In the genomic region with DNA sequence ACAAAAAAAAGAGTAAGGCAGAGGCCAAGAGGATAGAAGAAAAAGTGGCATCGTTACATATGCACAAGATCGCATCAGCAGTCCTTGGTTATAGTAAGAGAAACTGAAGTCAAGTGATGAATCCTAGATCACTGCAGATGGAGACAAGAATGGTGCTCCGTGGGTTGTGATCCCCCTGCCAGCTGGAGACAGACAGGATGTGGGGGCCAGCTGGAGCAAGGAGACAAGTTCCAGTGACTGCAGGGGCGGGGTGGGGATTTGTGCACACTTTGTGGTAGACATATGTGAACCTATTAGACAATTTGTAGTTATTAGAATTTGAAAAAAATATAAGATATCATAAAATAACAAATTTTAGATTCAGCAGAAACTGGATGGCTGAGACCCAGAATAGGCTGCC, we compare ENCODE assay signal across 3 cellular contexts.
"Had no signal": no experiment of that assay in that cellular context is flagged by ENCODE, and none has a peak within 500 bp of the region (broad histone marks: within the 10 kb centered on the region; RNA-seq: fewer than 3 reads in every experiment).

No MANE protein-coding gene starts in this region.

- DNase-seq: GDM1, GF-D8 had no signal

- H3K4me3 ChIP-seq: GM12878 had no signal

- ATAC-seq: GM12878 had no signal
